ENCODE assay signal across 8 cellular contexts in genomic region chr1:61253059-61253735, GRCh38.
A peak's percentile ranks its signal among the peaks of the same experiment; 100 is the strongest.
DNase-seq lines count a peak whose midpoint lies in the region; ATAC-seq and TF ChIP-seq lines count a peak whose summit lies in the region.

No MANE protein-coding gene starts in this region.

- H3K27me3 ChIP-seq in trophoblast cell (ENCODE audit: insufficient read depth, low read length), result no peaks in the 10 kb centered on the region

- no peak overlapping the region for H3K4me2 ChIP-seq in trophoblast cell (ENCODE audit: low read length)

- no peak overlapping the region for H4K12ac ChIP-seq in trophoblast cell (ENCODE audit: low read depth, low read length)

- no peaks in the 10 kb centered on the region for H3K36me3 ChIP-seq in trophoblast cell (ENCODE audit: control insufficient read depth in 1 of 2, insufficient read depth in 2 of 2, low read length in 2 of 2)

- peak overlapping the region; percentile 40 for H3K23ac ChIP-seq in trophoblast cell (ENCODE audit: low read length)

- no peak overlapping the region for H2AFZ ChIP-seq in trophoblast cell (ENCODE audit: insufficient read depth, low read length, poor library complexity)

- H4K8ac ChIP-seq in trophoblast cell (ENCODE audit: low read depth, low read length), result no peak overlapping the region

- H3K4me1 ChIP-seq in trophoblast cell (ENCODE audit: control insufficient read depth in 1 of 2, insufficient read depth in 2 of 2, low read length in 2 of 2), result no peaks in the 10 kb centered on the region

- H3K79me2 ChIP-seq in trophoblast cell (ENCODE audit: control insufficient read depth, insufficient read depth, low read length, poor library complexity), result no peaks in the 10 kb centered on the region

- no peak overlapping the region for H2BK5ac ChIP-seq in trophoblast cell (ENCODE audit: low read depth, low read length, poor library complexity)

- H2BK120ac ChIP-seq in trophoblast cell (ENCODE audit: insufficient read depth, low read length, poor library complexity), result no peak overlapping the region

- peak; percentile 69 for DNase-seq in H4 (ENCODE audit: low spot score)
- peak; percentile 72 for DNase-seq in NCI-H748 (lab: John Stamatoyannopoulos, UW; ENCODE audit: unreplicated experiment)
- peak; percentile 96 to 97 for DNase-seq in erythroblast (lab: John Stamatoyannopoulos, UW)
- peak in 1 of 2 donors; percentile 7 for DNase-seq in trophoblast cell
- no peak for DNase-seq in germinal center (ENCODE audit: low spot score)
- DNase-seq in NK-92 (lab: John Stamatoyannopoulos, UW; ENCODE audit: unreplicated experiment), result no peak

- H3K18ac ChIP-seq in trophoblast cell (ENCODE audit: low read length), result no peak overlapping the region

- no CpG with 5 or more reads among the region's 2 CpGs for WGBS in trophoblast cell (ENCODE audit: extremely low coverage, insufficient coverage, insufficient read length)

- no peak for ATAC-seq in GM21367 (IDR thresholded peaks at IDR 0.05; ENCODE audit: unreplicated experiment)
- no peak for ATAC-seq in GM19395 (IDR thresholded peaks at IDR 0.05; ENCODE audit: unreplicated experiment)

- H3K79me1 ChIP-seq in trophoblast cell (ENCODE audit: low read length), result no peaks in the 10 kb centered on the region

- no peak overlapping the region for H2AK5ac ChIP-seq in trophoblast cell (ENCODE audit: low read length)

- H3K4ac ChIP-seq in trophoblast cell (ENCODE audit: low read depth, low read length), result no peak overlapping the region

- peak; percentile 33 for TF ChIP-seq POLR2A in erythroblast (IDR thresholded peaks at IDR 0.05; ENCODE audit: low read length)

- no peak overlapping the region for H2BK12ac ChIP-seq in trophoblast cell (ENCODE audit: low read length)

- no peak overlapping the region for H3K4me3 ChIP-seq in trophoblast cell (ENCODE audit: low read depth, low read length)

- no peaks in the 10 kb centered on the region for H3K9me3 ChIP-seq in trophoblast cell (ENCODE audit: insufficient read depth, low read depth, low read length)

- no peak overlapping the region for H3K14ac ChIP-seq in trophoblast cell (ENCODE audit: low read length)

- H3K9ac ChIP-seq in trophoblast cell (ENCODE audit: low read length), result no peak overlapping the region

- no peak overlapping the region for H3K27ac ChIP-seq in trophoblast cell (ENCODE audit: low read depth, low read length)

- H4K91ac ChIP-seq in trophoblast cell (ENCODE audit: low read depth, low read length), result no peak overlapping the region

Comparison
In these comparisons a context has a peak if more than half of its experiments do, and no peak if none do; other contexts are left out.
1. DNase-seq: peak in H4 (single experiment), NCI-H748 (single experiment) and erythroblast (2 of 2); none in germinal center (single experiment) and NK-92 (single experiment).